Comparison of ENCODE assay signal across 9 cellular contexts in the genomic region with DNA sequence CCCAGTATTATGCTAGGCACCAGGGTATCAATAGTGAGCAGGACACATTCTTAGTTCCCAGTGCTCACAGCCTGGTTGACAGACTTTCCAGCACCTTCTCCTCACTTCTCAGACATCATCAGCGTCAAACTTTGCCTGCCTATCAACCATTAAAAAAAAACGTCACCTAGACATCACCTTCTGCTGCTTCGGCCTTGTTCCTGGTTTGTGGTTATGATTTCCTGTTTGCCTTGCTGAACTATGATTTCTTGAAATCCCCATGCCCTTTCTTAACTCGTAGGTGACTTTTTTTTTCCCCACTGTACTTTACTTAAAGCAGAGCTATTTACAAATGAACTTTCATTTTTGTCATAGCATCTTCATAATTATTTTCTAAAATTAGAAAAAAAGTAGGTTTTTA.
DNase-seq lines count a peak whose midpoint lies in the region; ATAC-seq, FAIRE-seq and TF ChIP-seq lines count a peak whose summit lies in the region.
"Had no signal": no experiment of that assay in that cellular context is flagged by ENCODE, and none has a peak within 500 bp of the region (broad histone marks: within the 10 kb centered on the region; RNA-seq: fewer than 3 reads in every experiment).

No MANE protein-coding gene starts in this region.

- no peak overlapping the region for H3K4me3 ChIP-seq in CD8-positive, alpha-beta T cell (ENCODE audit: low read depth, low read length)
- H3K4me3 ChIP-seq: skin epidermis had no signal

- peaks cover 42% of the 10 kb centered on the region for H3K4me1 Mint-ChIP-seq in CD8-positive, alpha-beta T cell (ENCODE audit: low read depth)

- POLR2A ChIA-PET in CD8-positive, alpha-beta T cell (lab: Charles Lee) = interaction anchor here (0.6 to 9.6 kb wide), 5 partner anchors 15 to 453 kb away, joined by 3 to 95 read pairs (median 3); a partner anchor contains a TSS

- peak overlapping the region; percentile 42 for H3K4me3 Mint-ChIP-seq in CD8-positive, alpha-beta T cell

- peak overlapping the region; percentile 86 for H3K27ac Mint-ChIP-seq in CD8-positive, alpha-beta T cell

- no peaks in the 10 kb centered on the region for H3K9me3 Mint-ChIP-seq in CD8-positive, alpha-beta T cell

- H3K27me3 Mint-ChIP-seq in CD8-positive, alpha-beta T cell (ENCODE audit: low read depth) = no peaks in the 10 kb centered on the region

- H3K36me3 Mint-ChIP-seq in CD8-positive, alpha-beta T cell = no peaks in the 10 kb centered on the region

- peak overlapping the region; percentile 12 for H3K27ac ChIP-seq in CD8-positive, alpha-beta T cell (ENCODE audit: low read depth, low read length)

- H3K9me3 ChIP-seq in CD8-positive, alpha-beta T cell (ENCODE audit: low read length) = no peaks in the 10 kb centered on the region

- H3K36me3 ChIP-seq in CD8-positive, alpha-beta T cell (ENCODE audit: insufficient read depth, low read length) = no peaks in the 10 kb centered on the region

- intact Hi-C loops in CD8-positive, alpha-beta T cell (cut with DNase I, micrococcal nuclease) = loop anchor here (1.0 to 5.0 kb wide), 3 partner anchors 35 to 61 kb away; a partner anchor contains a TSS

- FAIRE-seq in D721Med (lab: Jason Lieb, UNC) = no peak

- TF ChIP-seq CTCF in CD8-positive, alpha-beta T cell (IDR thresholded peaks at IDR 0.05) = no peak
- TF ChIP-seq CTCF in D721Med (IDR thresholded peaks at IDR 0.05; ENCODE audit: insufficient read depth, missing control alignments) = no peak

- CTCF ChIA-PET in CD8-positive, alpha-beta T cell (lab: Charles Lee) = interaction anchor here (0.9 to 2.3 kb wide), 5 partner anchors 20 to 80 kb away, joined by 4 to 10 read pairs (median 5); no protein-coding TSS in a partner anchor

- peak; percentile 10 to 71 (median 40) for DNase-seq in CD8-positive, alpha-beta T cell
- DNase-seq in activated T-helper 1 cell treated with Interleukin-2 at 50 U/mL for 16 hours (ENCODE audit: low read depth) (peak; percentile 20), SW480 (ENCODE audit: low spot score) (no peak), D721Med (ENCODE audit: insufficient read length, low spot score) (no peak), HK-2 (ENCODE audit: unreplicated experiment) (no peak)
- peak in 2 of 3 experiments; percentile 10 to 48 for DNase-seq in stimulated activated CD4-positive, alpha-beta T cell treated with anti-CD3 and anti-CD28 coated beads, TNF-alpha, amount 100 ng/mL, for 4 hours (ENCODE audit: low read depth in 3 of 3)

- H3K27me3 ChIP-seq in CD8-positive, alpha-beta T cell (ENCODE audit: insufficient read depth, low read length) = no peaks in the 10 kb centered on the region

- peak; percentile 92 for ATAC-seq in CD8-positive, alpha-beta T cell
- ATAC-seq in GM21367 (IDR thresholded peaks at IDR 0.05; ENCODE audit: unreplicated experiment) = peak; percentile 95
- peak; percentile 92 for ATAC-seq in HG03571 (IDR thresholded peaks at IDR 0.05; ENCODE audit: unreplicated experiment)

- H3K4me1 ChIP-seq in CD8-positive, alpha-beta T cell (ENCODE audit: insufficient read depth, low read length) = peaks cover 26% of the 10 kb centered on the region

Comparison
In these comparisons a context has a peak if more than half of its experiments do, and no peak if none do; other contexts are left out.
1. DNase-seq: peak in CD8-positive, alpha-beta T cell (7 of 7), activated T-helper 1 cell treated with Interleukin-2 at 50 U/mL for 16 hours (single experiment) and stimulated activated CD4-positive, alpha-beta T cell treated with anti-CD3 and anti-CD28 coated beads, TNF-alpha, amount 100 ng/mL, for 4 hours (2 of 3); none in SW480 (single experiment), D721Med (single experiment) and HK-2 (single experiment).
2. Peak in every context shown above with its lines, with median percentiles within 50 percentile points of each other: ATAC-seq.